Comparison of ENCODE assay signal across 12 cellular contexts in the genomic region with DNA sequence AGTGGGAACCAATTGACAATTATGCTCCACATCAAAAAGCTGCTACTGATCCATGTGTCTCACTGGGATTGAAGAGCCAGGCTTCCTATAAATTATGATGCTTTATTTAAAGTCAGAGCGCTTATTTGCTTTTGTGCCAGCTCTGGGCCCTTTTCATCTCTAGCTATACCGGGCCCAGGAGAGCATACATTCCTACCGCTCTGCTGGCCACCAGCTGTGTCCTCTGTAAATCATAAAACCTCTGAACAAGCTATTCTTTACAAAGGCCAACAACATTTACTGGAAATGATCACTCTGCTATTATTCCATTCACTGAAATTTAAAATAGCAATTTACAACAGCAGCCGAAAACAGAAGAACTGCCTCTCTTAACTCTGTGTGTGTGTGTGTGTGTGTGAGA.
DNase-seq lines count a peak whose midpoint lies in the region; ATAC-seq and TF ChIP-seq lines count a peak whose summit lies in the region.
"Had no signal": no experiment of that assay in that cellular context is flagged by ENCODE, and none has a peak within 500 bp of the region (broad histone marks: within the 10 kb centered on the region; RNA-seq: fewer than 3 reads in every experiment).

No MANE protein-coding gene starts in this region.

- H2AFZ ChIP-seq in OCI-LY1 (ENCODE audit: low read length) (no peak overlapping the region), smooth muscle cell (ENCODE audit: low read depth) (no peak overlapping the region)

- peak overlapping the region; percentile 81 for H3K4me3 Mint-ChIP-seq in glutamatergic neuron (ENCODE audit: unreplicated experiment)

- peaks cover 20% of the 10 kb centered on the region for H3K9me3 Mint-ChIP-seq in glutamatergic neuron (ENCODE audit: unreplicated experiment)
- H3K9me3 Mint-ChIP-seq: stimulated activated naive B cell treated with anti-CD40 and anti-IgM and Interleukin-4, amounts not matched to agents 10 μg/mL and 1 μg/mL and 100 μg/mL, for 72 hours had no signal

- peaks cover 14% of the 10 kb centered on the region for H3K27me3 Mint-ChIP-seq in glutamatergic neuron (ENCODE audit: unreplicated experiment)

- H3K36me3 ChIP-seq in HUES64 (ENCODE audit: insufficient read depth, low read length) = no peaks in the 10 kb centered on the region
- no peaks in the 10 kb centered on the region; the same call in 1 of the 2 replicates for H3K36me3 ChIP-seq in OCI-LY1 (ENCODE audit: insufficient read depth, low read length)
- no peaks in the 10 kb centered on the region for H3K36me3 ChIP-seq in smooth muscle cell (ENCODE audit: low read depth)
- no peaks in the 10 kb centered on the region for H3K36me3 ChIP-seq in esophagus squamous epithelium

- 66% methylated on average over 4 of the region's 4 CpGs for WGBS in HUES64
- WGBS in smooth muscle cell (ENCODE audit: low lambda C conversion rate) = 83% methylated on average over 4 of the region's 4 CpGs
- WGBS in esophagus squamous epithelium, 2 donors = 78 to 85% methylated on average over 4 of the region's 4 CpGs

- H3K79me2 ChIP-seq in OCI-LY1 (ENCODE audit: insufficient read depth, low read length) (peaks cover 73% of the 10 kb centered on the region), smooth muscle cell (ENCODE audit: low read depth) (peaks cover 29% of the 10 kb centered on the region)

- H3K4me1 ChIP-seq in HUES64 (ENCODE audit: insufficient read depth, low read length) (peaks cover 90% of the 10 kb centered on the region), OCI-LY1 (ENCODE audit: insufficient read depth, low read length, severe bottlenecking) (peaks cover 100% of the 10 kb centered on the region), smooth muscle cell (ENCODE audit: low read depth) (peaks cover 95% of the 10 kb centered on the region), esophagus squamous epithelium (peaks cover 18 to 91% (median 59%) of the 10 kb centered on the region in 3 donors)

- peak overlapping the region; percentile 90 for H3K27ac Mint-ChIP-seq in glutamatergic neuron (ENCODE audit: unreplicated experiment)

- no peaks in the 10 kb centered on the region for H3K36me3 Mint-ChIP-seq in glutamatergic neuron (ENCODE audit: unreplicated experiment)
- H3K36me3 Mint-ChIP-seq: stimulated activated naive B cell treated with anti-CD40 and anti-IgM and Interleukin-4, amounts not matched to agents 10 μg/mL and 1 μg/mL and 100 μg/mL, for 72 hours had no signal

- peaks cover 61% of the 10 kb centered on the region for H3K4me1 Mint-ChIP-seq in glutamatergic neuron (ENCODE audit: low read depth, unreplicated experiment)

- intact Hi-C loops in esophagus squamous epithelium (cut with DNase I) = no loop called here

- no peak overlapping the region for H3K9ac ChIP-seq in HUES64 (ENCODE audit: low read depth, low read length)
- H3K9ac ChIP-seq in OCI-LY1 (ENCODE audit: low read length) = peak overlapping the region; percentile 36; the same call in 1 of the 2 replicates
- H3K9ac ChIP-seq in smooth muscle cell (ENCODE audit: low read depth) = no peak overlapping the region

- H3K4me3 ChIP-seq in HUES64 (ENCODE audit: low read length) (no peak overlapping the region), OCI-LY1 (ENCODE audit: low read depth, low read length, poor library complexity, severe bottlenecking) (peak overlapping the region; percentile 25), smooth muscle cell (no peak overlapping the region), esophagus squamous epithelium (no peak overlapping the region)
- H3K4me3 ChIP-seq: lung had no signal

- H4K20me1 ChIP-seq in OCI-LY1 (ENCODE audit: insufficient read depth, low read length) = no peaks in the 10 kb centered on the region
- peaks cover 20% of the 10 kb centered on the region for H4K20me1 ChIP-seq in smooth muscle cell (ENCODE audit: low read depth)

- H3K9me2 ChIP-seq in OCI-LY1 (ENCODE audit: low read depth, low read length) = no peaks in the 10 kb centered on the region

- H3K9me3 ChIP-seq in HUES64 (ENCODE audit: insufficient read depth, low read depth, low read length) (no peaks in the 10 kb centered on the region), OCI-LY1 (ENCODE audit: low read length) (no peaks in the 10 kb centered on the region), smooth muscle cell (replicated peaks; ENCODE audit: low read depth) (no peaks in the 10 kb centered on the region), esophagus squamous epithelium (no peaks in the 10 kb centered on the region)

- no peak for TF ChIP-seq POLR2A in esophagus squamous epithelium (IDR thresholded peaks at IDR 0.05)

- ATAC-seq in GM18519 (IDR thresholded peaks at IDR 0.05; ENCODE audit: low FRiP score, unreplicated experiment) = no peak

- H3F3A ChIP-seq in OCI-LY1 (ENCODE audit: insufficient read depth, low read length) (no peaks in the 10 kb centered on the region), smooth muscle cell (ENCODE audit: low read depth) (peaks cover 32% of the 10 kb centered on the region)

- TF ChIP-seq CTCF in OCI-LY1 (IDR thresholded peaks at IDR 0.05; ENCODE audit: low read length) = no peak
- no peak for TF ChIP-seq CTCF in glutamatergic neuron (IDR thresholded peaks at IDR 0.05; ENCODE audit: partially characterized antibody, unreplicated experiment)
- no peak for TF ChIP-seq CTCF in smooth muscle cell (IDR thresholded peaks at IDR 0.05; ENCODE audit: borderline replicate concordance, insufficient read depth, poor library complexity, severe bottlenecking)
- no peak for TF ChIP-seq CTCF in esophagus squamous epithelium (IDR thresholded peaks at IDR 0.05)

- H3K27ac ChIP-seq in HUES64 (ENCODE audit: low read depth, low read length) (peak overlapping the region; percentile 88; the same call in 1 of the 2 replicates), OCI-LY1 (ENCODE audit: low read depth, low read length, poor library complexity, severe bottlenecking) (peak overlapping the region; percentile 89), smooth muscle cell (ENCODE audit: low read depth) (peak overlapping the region; percentile 92), esophagus squamous epithelium (peak overlapping the region in 1 of 4 donors; percentile 8)

- H3K4me2 ChIP-seq in OCI-LY1 (ENCODE audit: low read length) (peak overlapping the region; percentile 29), smooth muscle cell (peak overlapping the region; percentile 75)

- H3K27me3 ChIP-seq in HUES64 (ENCODE audit: insufficient read depth, low read length) (no peaks in the 10 kb centered on the region), OCI-LY1 (ENCODE audit: insufficient read depth, low read length) (no peaks in the 10 kb centered on the region), smooth muscle cell (ENCODE audit: low read depth) (no peaks in the 10 kb centered on the region), esophagus squamous epithelium (no peaks in the 10 kb centered on the region)

- DNase-seq in glutamatergic neuron (no peak), smooth muscle cell (lab: John Stamatoyannopoulos, UW; ENCODE audit: unreplicated experiment) (no peak), esophagus squamous epithelium (lab: John Stamatoyannopoulos, UW) (no peak)
- no peak for DNase-seq in stimulated activated naive CD4-positive, alpha-beta T cell (lab: John Stamatoyannopoulos, UW)
- DNase-seq: H7; NCI-H524 treated with DMSO at 0.1 percent for 48 hours; stimulated activated CD4-positive, alpha-beta T cell treated with anti-CD3 and anti-CD28 coated beads, Interleukin-12 subunit alpha, Interleukin-12 subunit beta, amount 100 ng/mL, for 4 hours; stimulated activated naive B cell treated with anti-CD40 and anti-IgM and Interleukin-4, amounts not matched to agents 10 μg/mL and 1 μg/mL and 100 μg/mL, for 72 hours had no signal
